ENCODE assay signal across 9 cellular contexts in the genomic region with DNA sequence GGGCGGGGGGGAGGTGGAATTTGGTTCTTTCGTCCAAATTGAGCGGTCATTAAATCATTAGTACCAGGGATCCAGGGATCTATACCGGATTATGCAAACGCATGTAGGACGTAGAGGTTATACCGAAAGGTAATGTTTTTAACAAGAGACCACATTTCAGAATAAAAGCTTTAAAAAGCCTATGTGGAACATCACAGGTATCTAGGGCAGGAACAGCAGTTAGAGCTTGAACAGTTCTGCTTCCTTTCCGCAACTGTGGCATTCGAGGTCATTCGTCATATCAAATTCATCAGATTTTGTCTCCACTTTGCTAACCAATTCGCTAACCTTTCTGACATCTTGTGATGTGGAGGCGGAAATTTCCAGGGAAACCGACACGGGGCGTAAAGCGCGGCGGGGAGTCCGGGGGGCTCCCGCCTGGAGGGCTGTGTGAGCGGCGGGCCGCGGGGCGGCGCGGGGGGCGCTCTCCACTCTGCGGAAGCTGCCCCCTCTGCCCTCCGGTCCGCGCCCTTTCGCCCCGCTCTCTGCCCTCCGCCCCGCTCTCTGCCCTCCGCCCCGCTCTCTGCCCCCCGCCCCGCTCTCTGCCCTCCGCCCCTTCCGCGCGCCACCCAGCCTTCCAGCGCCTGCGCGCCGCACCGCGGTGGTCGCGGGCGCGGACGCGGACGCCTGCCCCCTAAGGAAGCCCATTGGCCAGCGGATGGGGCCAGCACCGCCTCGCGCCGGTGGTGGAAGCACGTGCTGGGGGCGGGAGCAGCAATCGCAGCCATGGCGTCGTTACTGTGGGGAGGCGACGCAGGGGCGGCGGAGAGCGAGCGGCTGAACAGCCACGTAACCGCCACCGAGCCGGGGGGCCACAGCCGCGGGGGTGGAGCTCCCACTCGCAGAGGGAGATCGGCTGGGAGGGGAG. TPM values are rescaled to one million over a fixed set of nuclear protein-coding genes. Genes with fewer than 3 reads are reported as not detected.
DNase-seq lines count a peak whose midpoint lies in the region; ATAC-seq and TF ChIP-seq lines count a peak whose summit lies in the region.
"Had no signal": no experiment of that assay in that cellular context is flagged by ENCODE, and none has a peak within 500 bp of the region (broad histone marks: within the 10 kb centered on the region; RNA-seq: fewer than 3 reads in every experiment).

A gene (plus strand): TSS at position 756 of the 907 bp plus-strand sequence. CDS start 10 bp downstream, at position 766.

- H3K27me3 Mint-ChIP-seq in effector memory CD8-positive, alpha-beta T cell, result peaks cover 27 to 36% of the 10 kb centered on the region in 2 donors

- H3K9me3 ChIP-seq in muscle layer of duodenum (ENCODE audit: control insufficient read depth in 1 of 2, low read length in 2 of 2), result no peaks in the 10 kb centered on the region
- no peaks in the 10 kb centered on the region for H3K9me3 ChIP-seq in upper lobe of right lung

- H3K36me3 ChIP-seq in muscle layer of duodenum (ENCODE audit: control insufficient read depth in 1 of 2, insufficient read depth in 2 of 2, low read length in 2 of 2) (peaks cover 12 to 14% of the 10 kb centered on the region in 2 donors), upper lobe of right lung (peaks cover 14% of the 10 kb centered on the region)

- peak within 1 kb of the TSS; percentile 95 to 96 for H3K4me3 Mint-ChIP-seq in effector memory CD8-positive, alpha-beta T cell

- peak within 1 kb of the TSS; percentile 81 to 94 for H3K27ac Mint-ChIP-seq in effector memory CD8-positive, alpha-beta T cell

- peaks cover 13% of the 10 kb centered on the region for H3K36me3 Mint-ChIP-seq in effector memory CD8-positive, alpha-beta T cell (ENCODE audit: insufficient read depth)

- H3K4me1 Mint-ChIP-seq in effector memory CD8-positive, alpha-beta T cell (ENCODE audit: low read depth in 2 of 2), result peaks cover 11 to 30% of the 10 kb centered on the region in 2 donors

- TF ChIP-seq CTCF in upper lobe of right lung (IDR thresholded peaks at IDR 0.05), result no peak

- H3K27ac ChIP-seq in muscle layer of duodenum (ENCODE audit: low read length) (no peak within 1 kb of the TSS), upper lobe of right lung (no peak within 1 kb of the TSS)

- no peaks in the 10 kb centered on the region for H3K9me3 Mint-ChIP-seq in effector memory CD8-positive, alpha-beta T cell

- intact Hi-C loops in upper lobe of right lung (cut with DNase I) (no loop called here), left colon (cut with DNase I, micrococcal nuclease) (no loop called here)

- peaks cover 6% of the 10 kb centered on the region for H3K27me3 ChIP-seq in muscle layer of duodenum (ENCODE audit: low read depth, low read length)
- peaks cover 30% of the 10 kb centered on the region for H3K27me3 ChIP-seq in upper lobe of right lung

- DNase-seq in NCI-H82 (lab: John Stamatoyannopoulos, UW) (peak; percentile 41), NCI-H82 treated with DMSO at 0.1 percent for 48 hours (lab: John Stamatoyannopoulos, UW; ENCODE audit: unreplicated experiment) (no peak), T-helper 2 cell (peak in 3 of 5 experiments; percentile 6 to 26 (median 6)), upper lobe of right lung (no peak), left colon (no peak)
- DNase-seq in effector memory CD8-positive, alpha-beta T cell, result peak in 1 of 3 experiments; percentile 5

- H3K4me1 ChIP-seq in muscle layer of duodenum (ENCODE audit: control insufficient read depth in 1 of 2, insufficient read depth in 2 of 2, low read length in 2 of 2) (peaks cover 4 to 16% of the 10 kb centered on the region in 2 donors), upper lobe of right lung (peaks cover 22% of the 10 kb centered on the region)

- ATAC-seq in effector memory CD8-positive, alpha-beta T cell (replicated peaks), result peak; percentile 43
- ATAC-seq in upper lobe of right lung, result peak; percentile 29
- no peak for ATAC-seq in left colon
- no peak for ATAC-seq in GM21381 (IDR thresholded peaks at IDR 0.05; ENCODE audit: unreplicated experiment)

- peak within 1 kb of the TSS; percentile 71 to 92 for H3K4me3 ChIP-seq in muscle layer of duodenum (ENCODE audit: low read depth in 1 of 2, low read length in 2 of 2)
- peak within 1 kb of the TSS; percentile 74 for H3K4me3 ChIP-seq in upper lobe of right lung

RNA-seq across cellular contexts. Expression of the gene that starts here (rescaled TPM):
- 0.46 TPM for total RNA-seq in upper lobe of right lung
- under 1 TPM; 0.20 to 0.27 TPM for total RNA-seq in left colon
- total RNA-seq: subcutaneous adipose tissue had no signal

Comparison
In these comparisons a context has a peak if more than half of its experiments do, and no peak if none do; other contexts are left out.
1. DNase-seq: peak in NCI-H82 (single experiment) and T-helper 2 cell (3 of 5); none in NCI-H82 treated with DMSO at 0.1 percent for 48 hours (single experiment), upper lobe of right lung (single experiment) and left colon (0 of 2).
2. Peak in ATAC-seq and H3K4me3 ChIP-seq in upper lobe of right lung; RNA of the gene not detected or under 1 TPM.